Comparison of ENCODE assay signal across 10 cellular contexts in the genomic region with DNA sequence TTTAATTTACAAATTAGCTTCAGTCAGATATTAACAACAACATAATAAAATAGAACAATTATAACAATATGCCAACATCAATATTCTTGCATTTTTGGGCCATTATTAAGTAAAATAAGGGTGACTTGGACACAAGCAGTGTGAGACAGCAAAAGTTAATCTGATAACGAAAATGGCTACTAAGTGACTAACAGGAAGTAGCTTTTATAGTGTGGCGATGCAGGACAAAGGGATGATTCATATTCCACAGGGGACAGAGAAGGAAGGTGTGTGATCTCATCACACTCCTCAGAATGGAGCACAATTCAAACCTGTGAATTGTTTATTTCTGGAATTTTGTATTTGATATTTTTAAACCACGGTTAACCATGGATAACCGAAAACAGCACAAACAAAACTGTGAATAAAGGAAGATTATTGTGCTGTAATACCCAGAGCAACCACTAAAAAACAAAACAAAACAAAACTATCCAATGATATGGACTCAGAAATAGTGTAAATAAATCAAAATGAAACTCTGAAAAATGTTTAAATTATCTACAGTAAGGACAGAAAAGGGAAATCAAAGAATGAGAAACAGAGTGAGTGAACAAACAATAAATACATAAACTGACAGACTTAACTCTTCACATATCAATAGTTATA.
A peak's percentile ranks its signal among the peaks of the same experiment; 100 is the strongest.
DNase-seq lines count a peak whose midpoint lies in the region; ATAC-seq and TF ChIP-seq lines count a peak whose summit lies in the region.
"Had no signal": no experiment of that assay in that cellular context is flagged by ENCODE, and none has a peak within 500 bp of the region (broad histone marks: within the 10 kb centered on the region; RNA-seq: fewer than 3 reads in every experiment).

No MANE protein-coding gene starts in this region.

- intact Hi-C loops in left cardiac atrium (cut with DNase I) = no loop called here

- H3K4me3 ChIP-seq in AG04449 (ENCODE audit: low read depth, low read length) = no peak overlapping the region

- ATAC-seq in HG03280 (IDR thresholded peaks at IDR 0.05; ENCODE audit: unreplicated experiment) (peak; percentile 57), SK-N-SH treated with all-trans-retinoic acid at 6 μM for 48 hours (peak; percentile 76), GM21825 (IDR thresholded peaks at IDR 0.05; ENCODE audit: unreplicated experiment) (no peak), HG03378 (IDR thresholded peaks at IDR 0.05; ENCODE audit: unreplicated experiment) (no peak), left cardiac atrium (no peak)
- ATAC-seq: activated naive CD4-positive, alpha-beta T cell treated with anti-CD3 and anti-CD28 coated beads, Interleukin-2, amount 50 U/mL, for 72 hours had no signal

- POLR2A ChIA-PET in AG04449 (lab: Yijun Ruan, JAX) = no interaction called here

- TF ChIP-seq CTCF in AG04449 (IDR thresholded peaks at IDR 0.05; ENCODE audit: insufficient read depth, low read length, missing control alignments) = no peak

- CTCF ChIA-PET in AG04449 (lab: Yijun Ruan, JAX) = interaction anchor here (2.0 kb wide), 1 partner anchor 12 kb away, joined by 7 read pairs; no protein-coding TSS in a partner anchor

- DNase-seq in AG04449 (ENCODE audit: low read depth, low spot score) (peak; percentile 21), iris pigment epithelial cell (ENCODE audit: low read depth) (peak; percentile 75), left cardiac atrium (no peak)
- no peak for DNase-seq in stimulated activated CD4-positive, alpha-beta T cell treated with anti-CD3 and anti-CD28 coated beads, Interleukin-4, amount 100 ng/mL, for 1 hour
- DNase-seq: SHP77 had no signal

TF ChIP-seq in SK-N-SH treated with all-trans-retinoic acid at 6 μM for 48 hours, 23 proteins besides CTCF, POLR2A, EP300 and RAD21:
- TF ChIP-seq ZNF70 (CRISPR knock-in tag; IDR thresholded peaks at IDR 0.05) (no peak), ARNTL (CRISPR knock-in tag; IDR thresholded peaks at IDR 0.05; ENCODE audit: borderline replicate concordance, low read depth) (no peak), ZFP30 (CRISPR knock-in tag; IDR thresholded peaks at IDR 0.05) (no peak), ZNF8 (CRISPR knock-in tag; IDR thresholded peaks at IDR 0.05) (no peak), OSR1 (CRISPR knock-in tag; IDR thresholded peaks at IDR 0.05) (no peak), ZFP3 (CRISPR knock-in tag; IDR thresholded peaks at IDR 0.05) (no peak), ZNF565 (CRISPR knock-in tag; conservative IDR thresholded peaks at IDR 0.05; ENCODE audit: low read depth) (no peak), SNAI2 (CRISPR knock-in tag; IDR thresholded peaks at IDR 0.05) (no peak), RARB (CRISPR knock-in tag; IDR thresholded peaks at IDR 0.05) (no peak), CSDC2 (CRISPR knock-in tag; IDR thresholded peaks at IDR 0.05) (no peak), ESRRG (CRISPR knock-in tag; IDR thresholded peaks at IDR 0.05) (no peak), GLIS3 (CRISPR knock-in tag; IDR thresholded peaks at IDR 0.05) (no peak), ISL1 (CRISPR knock-in tag; IDR thresholded peaks at IDR 0.05) (no peak), TOX (CRISPR knock-in tag; IDR thresholded peaks at IDR 0.05; ENCODE audit: borderline replicate concordance) (no peak)
- TF ChIP-seq, protein P1, sequence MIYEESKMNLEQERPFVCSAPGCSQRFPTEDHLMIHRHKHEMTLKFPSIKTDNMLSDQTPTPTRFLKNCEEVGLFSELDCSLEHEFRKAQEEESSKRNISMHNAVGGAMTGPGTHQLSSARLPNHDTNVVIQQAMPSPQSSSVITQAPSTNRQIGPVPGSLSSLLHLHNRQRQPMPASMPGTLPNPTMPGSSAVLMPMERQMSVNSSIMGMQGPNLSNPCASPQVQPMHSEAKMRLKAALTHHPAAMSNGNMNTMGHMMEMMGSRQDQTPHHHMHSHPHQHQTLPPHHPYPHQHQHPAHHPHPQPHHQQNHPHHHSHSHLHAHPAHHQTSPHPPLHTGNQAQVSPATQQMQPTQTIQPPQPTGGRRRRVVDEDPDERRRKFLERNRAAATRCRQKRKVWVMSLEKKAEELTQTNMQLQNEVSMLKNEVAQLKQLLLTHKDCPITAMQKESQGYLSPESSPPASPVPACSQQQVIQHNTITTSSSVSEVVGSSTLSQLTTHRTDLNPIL (CRISPR knock-in tag; IDR thresholded peaks at IDR 0.05; ENCODE audit: low read depth) = no peak
- TF ChIP-seq, protein P2, sequence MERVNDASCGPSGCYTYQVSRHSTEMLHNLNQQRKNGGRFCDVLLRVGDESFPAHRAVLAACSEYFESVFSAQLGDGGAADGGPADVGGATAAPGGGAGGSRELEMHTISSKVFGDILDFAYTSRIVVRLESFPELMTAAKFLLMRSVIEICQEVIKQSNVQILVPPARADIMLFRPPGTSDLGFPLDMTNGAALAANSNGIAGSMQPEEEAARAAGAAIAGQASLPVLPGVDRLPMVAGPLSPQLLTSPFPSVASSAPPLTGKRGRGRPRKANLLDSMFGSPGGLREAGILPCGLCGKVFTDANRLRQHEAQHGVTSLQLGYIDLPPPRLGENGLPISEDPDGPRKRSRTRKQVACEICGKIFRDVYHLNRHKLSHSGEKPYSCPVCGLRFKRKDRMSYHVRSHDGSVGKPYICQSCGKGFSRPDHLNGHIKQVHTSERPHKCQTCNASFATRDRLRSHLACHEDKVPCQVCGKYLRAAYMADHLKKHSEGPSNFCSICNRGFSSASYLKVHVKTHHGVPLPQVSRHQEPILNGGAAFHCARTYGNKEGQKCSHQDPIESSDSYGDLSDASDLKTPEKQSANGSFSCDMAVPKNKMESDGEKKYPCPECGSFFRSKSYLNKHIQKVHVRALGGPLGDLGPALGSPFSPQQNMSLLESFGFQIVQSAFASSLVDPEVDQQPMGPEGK (CRISPR knock-in tag; IDR thresholded peaks at IDR 0.05; ENCODE audit: borderline replicate concordance) = no peak

Comparison
In these comparisons a context has a peak if more than half of its experiments do, and no peak if none do; other contexts are left out.
1. DNase-seq: peak in AG04449 (single experiment) and iris pigment epithelial cell (single experiment); none in stimulated activated CD4-positive, alpha-beta T cell treated with anti-CD3 and anti-CD28 coated beads, Interleukin-4, amount 100 ng/mL, for 1 hour (single experiment) and left cardiac atrium (single experiment).
2. ATAC-seq: peak in HG03280 (single experiment) and SK-N-SH treated with all-trans-retinoic acid at 6 μM for 48 hours (single experiment); none in GM21825 (single experiment), HG03378 (single experiment) and left cardiac atrium (0 of 2).